ENCODE assay signal across 12 cellular contexts in genomic region chr1:222387020-222387816, GRCh38.
DNase-seq lines count a peak whose midpoint lies in the region; ATAC-seq and TF ChIP-seq lines count a peak whose summit lies in the region.
"Had no signal": no experiment of that assay in that cellular context is flagged by ENCODE, and none has a peak within 500 bp of the region (broad histone marks: within the 10 kb centered on the region; RNA-seq: fewer than 3 reads in every experiment).

No MANE protein-coding gene starts in this region.

- in situ Hi-C loops in astrocyte of the cerebellum (cut with HindIII; ENCODE audit: low sequenced_read_pairs) = no loop called here

- TF ChIP-seq EP300 in Ishikawa (IDR thresholded peaks at IDR 0.05; ENCODE audit: borderline replicate concordance) = no peak

- H3K23ac ChIP-seq in mesendoderm (ENCODE audit: low read length) = no peak overlapping the region

- H3K18ac ChIP-seq in mesendoderm (ENCODE audit: low read length) = no peak overlapping the region

- no peak overlapping the region for H2BK5ac ChIP-seq in mesendoderm (ENCODE audit: low read length)

- TF ChIP-seq CTCF in astrocyte of the cerebellum (IDR thresholded peaks at IDR 0.05; ENCODE audit: low read depth, low read length, missing control alignments) = peak; percentile 6

- no peak overlapping the region for H4K5ac ChIP-seq in mesendoderm (ENCODE audit: low read length)

- WGBS in mesendoderm (ENCODE audit: extremely low coverage, insufficient coverage, low lambda C conversion rate) = no CpG with 5 or more reads among the region's 8 CpGs

- H3K27me3 ChIP-seq in mesendoderm (ENCODE audit: insufficient read depth, low read length, poor library complexity) = no peaks in the 10 kb centered on the region
- H3K27me3 ChIP-seq: gastrocnemius medialis had no signal

- peak; percentile 5 for DNase-seq in NCI-H2171 treated with DMSO at 0.1 percent for 48 hours (lab: John Stamatoyannopoulos, UW)
- no peak for DNase-seq in NCI-H2171 (lab: John Stamatoyannopoulos, UW)
- DNase-seq in astrocyte of the cerebellum (ENCODE audit: low read depth) = no peak
- peak; percentile 81 for DNase-seq in mesendoderm
- DNase-seq in NCI-H187 treated with DMSO at 0.1 percent for 48 hours (lab: John Stamatoyannopoulos, UW) = no peak
- DNase-seq: gastrocnemius medialis, midbrain, NCI-H226, small intestine had no signal

- no peaks in the 10 kb centered on the region for H3K79me2 ChIP-seq in mesendoderm (ENCODE audit: control insufficient read depth, insufficient read depth, low read length)

- no peak for ATAC-seq in HG03175 (IDR thresholded peaks at IDR 0.05; ENCODE audit: unreplicated experiment)
- ATAC-seq in HG03521 (IDR thresholded peaks at IDR 0.05; ENCODE audit: unreplicated experiment) = no peak
- ATAC-seq: gastrocnemius medialis had no signal

- H3K36me3 ChIP-seq in mesendoderm (ENCODE audit: control insufficient read depth, insufficient read depth, low read length) = no peaks in the 10 kb centered on the region
- H3K36me3 ChIP-seq: gastrocnemius medialis had no signal

- H2BK120ac ChIP-seq in mesendoderm (ENCODE audit: low read depth, low read length) = no peak overlapping the region

- no peak overlapping the region for H2BK15ac ChIP-seq in mesendoderm (replicated peaks; ENCODE audit: low read depth)

- H3K79me1 ChIP-seq in mesendoderm (ENCODE audit: low read length) = no peaks in the 10 kb centered on the region

- H4K8ac ChIP-seq in mesendoderm (ENCODE audit: low read depth, low read length) = no peak overlapping the region

- H3K4me2 ChIP-seq in mesendoderm (ENCODE audit: low read length) = no peak overlapping the region

- H3K27ac ChIP-seq in mesendoderm (ENCODE audit: low read depth, low read length) = no peak overlapping the region
- H3K27ac ChIP-seq: gastrocnemius medialis had no signal

- TF ChIP-seq RAD21 in Ishikawa (IDR thresholded peaks at IDR 0.05; ENCODE audit: low read depth) = peak; percentile 14; the same call in 1 of the 2 replicates

- no peak overlapping the region for H2AK5ac ChIP-seq in mesendoderm (ENCODE audit: low read length)

- no peak overlapping the region for H3K9ac ChIP-seq in mesendoderm (ENCODE audit: low read length)

- no peak overlapping the region for H3K56ac ChIP-seq in mesendoderm (ENCODE audit: low read length)

- H3K4ac ChIP-seq in mesendoderm (ENCODE audit: low read depth, low read length) = no peak overlapping the region

- H3K4me1 ChIP-seq in mesendoderm (ENCODE audit: control insufficient read depth, low read depth, low read length) = no peaks in the 10 kb centered on the region
- H3K4me1 ChIP-seq: gastrocnemius medialis had no signal

- H3K4me3 ChIP-seq in astrocyte of the cerebellum (ENCODE audit: low read depth, low read length) (no peak overlapping the region), mesendoderm (ENCODE audit: low read length) (no peak overlapping the region)
- H3K4me3 ChIP-seq: gastrocnemius medialis had no signal

TF ChIP-seq in Ishikawa, 13 proteins besides CTCF, POLR2A, EP300 and RAD21:
- TF ChIP-seq ZBTB7A (IDR thresholded peaks at IDR 0.05; ENCODE audit: low read depth) = no peak
- no peak for TF ChIP-seq YY1 (IDR thresholded peaks at IDR 0.05; ENCODE audit: low read depth)
- TF ChIP-seq USF1 (IDR thresholded peaks at IDR 0.05) = no peak
- TF ChIP-seq, protein P1, sequence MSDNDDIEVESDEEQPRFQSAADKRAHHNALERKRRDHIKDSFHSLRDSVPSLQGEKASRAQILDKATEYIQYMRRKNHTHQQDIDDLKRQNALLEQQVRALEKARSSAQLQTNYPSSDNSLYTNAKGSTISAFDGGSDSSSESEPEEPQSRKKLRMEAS (IDR thresholded peaks at IDR 0.05) = no peak
- no peak for TF ChIP-seq FOXM1 (IDR thresholded peaks at IDR 0.05; ENCODE audit: borderline replicate concordance, low read depth)
- no peak for TF ChIP-seq CEBPB (IDR thresholded peaks at IDR 0.05)
- no peak for TF ChIP-seq CREB1 (IDR thresholded peaks at IDR 0.05; ENCODE audit: low read depth)
- no peak for TF ChIP-seq EGR1 (IDR thresholded peaks at IDR 0.05)
- no peak for TF ChIP-seq TCF12 (IDR thresholded peaks at IDR 0.05; ENCODE audit: low read depth)
- no peak for TF ChIP-seq NFIC (IDR thresholded peaks at IDR 0.05)
- TF ChIP-seq, protein P2, sequence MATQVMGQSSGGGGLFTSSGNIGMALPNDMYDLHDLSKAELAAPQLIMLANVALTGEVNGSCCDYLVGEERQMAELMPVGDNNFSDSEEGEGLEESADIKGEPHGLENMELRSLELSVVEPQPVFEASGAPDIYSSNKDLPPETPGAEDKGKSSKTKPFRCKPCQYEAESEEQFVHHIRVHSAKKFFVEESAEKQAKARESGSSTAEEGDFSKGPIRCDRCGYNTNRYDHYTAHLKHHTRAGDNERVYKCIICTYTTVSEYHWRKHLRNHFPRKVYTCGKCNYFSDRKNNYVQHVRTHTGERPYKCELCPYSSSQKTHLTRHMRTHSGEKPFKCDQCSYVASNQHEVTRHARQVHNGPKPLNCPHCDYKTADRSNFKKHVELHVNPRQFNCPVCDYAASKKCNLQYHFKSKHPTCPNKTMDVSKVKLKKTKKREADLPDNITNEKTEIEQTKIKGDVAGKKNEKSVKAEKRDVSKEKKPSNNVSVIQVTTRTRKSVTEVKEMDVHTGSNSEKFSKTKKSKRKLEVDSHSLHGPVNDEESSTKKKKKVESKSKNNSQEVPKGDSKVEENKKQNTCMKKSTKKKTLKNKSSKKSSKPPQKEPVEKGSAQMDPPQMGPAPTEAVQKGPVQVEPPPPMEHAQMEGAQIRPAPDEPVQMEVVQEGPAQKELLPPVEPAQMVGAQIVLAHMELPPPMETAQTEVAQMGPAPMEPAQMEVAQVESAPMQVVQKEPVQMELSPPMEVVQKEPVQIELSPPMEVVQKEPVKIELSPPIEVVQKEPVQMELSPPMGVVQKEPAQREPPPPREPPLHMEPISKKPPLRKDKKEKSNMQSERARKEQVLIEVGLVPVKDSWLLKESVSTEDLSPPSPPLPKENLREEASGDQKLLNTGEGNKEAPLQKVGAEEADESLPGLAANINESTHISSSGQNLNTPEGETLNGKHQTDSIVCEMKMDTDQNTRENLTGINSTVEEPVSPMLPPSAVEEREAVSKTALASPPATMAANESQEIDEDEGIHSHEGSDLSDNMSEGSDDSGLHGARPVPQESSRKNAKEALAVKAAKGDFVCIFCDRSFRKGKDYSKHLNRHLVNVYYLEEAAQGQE (IDR thresholded peaks at IDR 0.05; ENCODE audit: low read depth) = no peak
- TF ChIP-seq TAF1 (IDR thresholded peaks at IDR 0.05; ENCODE audit: low read depth) = no peak
- TF ChIP-seq TEAD4 (IDR thresholded peaks at IDR 0.05) = no peak

Comparison
In these comparisons a context has a peak if more than half of its experiments do, and no peak if none do; other contexts are left out.
1. DNase-seq: peak in NCI-H2171 treated with DMSO at 0.1 percent for 48 hours (single experiment) and mesendoderm (single experiment); none in NCI-H2171 (single experiment), astrocyte of the cerebellum (single experiment) and NCI-H187 treated with DMSO at 0.1 percent for 48 hours (single experiment).